ENCODE assay signal across 8 cellular contexts in genomic region chr7:12169981-12170820, GRCh38. TPM values are rescaled to one million over a fixed set of nuclear protein-coding genes. Genes with fewer than 3 reads are reported as not detected.
DNase-seq lines count a peak whose midpoint lies in the region; ATAC-seq and TF ChIP-seq lines count a peak whose summit lies in the region.
"Not testable (repeated sequence)": the region's sequence is repeated elsewhere in the genome, so short reads cannot be mapped to it uniquely, and the experiment has no call there.

No MANE protein-coding gene starts in this region.

- H3K27ac Mint-ChIP-seq in CD4-positive, alpha-beta T cell, result peak overlapping the region; percentile 85
- peak overlapping the region; percentile 77 for H3K27ac Mint-ChIP-seq in activated naive CD8-positive, alpha-beta T cell treated with anti-CD3 and anti-CD28 coated beads, Interleukin-2, amount 10 ng/mL, durations not matched to agents 7 days and 5 days

- peak; percentile 6 to 63 (median 35) for DNase-seq in CD4-positive, alpha-beta T cell
- DNase-seq in Jurkat, Clone E6-1 (ENCODE audit: low read depth, low spot score), result peak; percentile 28
- DNase-seq in SW480 (ENCODE audit: low spot score), result peak; percentile 39
- DNase-seq in activated CD4-positive, alpha-beta T cell treated with anti-CD3 and anti-CD28 coated beads, Interleukin-2, amount 50 U/mL, for 4 hours, result peak; percentile 8 to 11
- DNase-seq in activated T-helper 1 cell treated with Interleukin-2 at 50 U/mL for 16 hours (ENCODE audit: low read depth), result peak; percentile 12
- DNase-seq in activated naive CD8-positive, alpha-beta T cell treated with anti-CD3 and anti-CD28 coated beads, Interleukin-2, amount 10 ng/mL, durations not matched to agents 7 days and 5 days, result peak; percentile 71
- peak; percentile 72 for DNase-seq in lung (ENCODE audit: low spot score)
- DNase-seq in stimulated activated CD8-positive, alpha-beta memory T cell treated with anti-CD3 and anti-CD28 coated beads, Interleukin-15, amount 100 ng/mL, for 48 hours (ENCODE audit: low read depth in 2 of 2), result peak; percentile 4 to 15

- H3K4me3 Mint-ChIP-seq in CD4-positive, alpha-beta T cell, result peak overlapping the region; percentile 63
- peak overlapping the region; percentile 58 for H3K4me3 Mint-ChIP-seq in activated naive CD8-positive, alpha-beta T cell treated with anti-CD3 and anti-CD28 coated beads, Interleukin-2, amount 10 ng/mL, durations not matched to agents 7 days and 5 days

- H3K4me1 ChIP-seq in lung (ENCODE audit: control insufficient read depth in 2 of 2, insufficient read depth in 2 of 2, low read length in 2 of 2), result not testable (repeated sequence)

- H3K4me1 Mint-ChIP-seq in CD4-positive, alpha-beta T cell (ENCODE audit: low read depth), result peaks cover 30% of the 10 kb centered on the region
- peaks cover 19% of the 10 kb centered on the region for H3K4me1 Mint-ChIP-seq in activated naive CD8-positive, alpha-beta T cell treated with anti-CD3 and anti-CD28 coated beads, Interleukin-2, amount 10 ng/mL, durations not matched to agents 7 days and 5 days

- ATAC-seq in CD4-positive, alpha-beta T cell (ENCODE audit: poor library complexity), result peak; percentile 81
- peak; percentile 88 for ATAC-seq in activated naive CD8-positive, alpha-beta T cell treated with anti-CD3 and anti-CD28 coated beads, Interleukin-2, amount 10 ng/mL, durations not matched to agents 7 days and 5 days (ENCODE audit: low read depth)
- peak; percentile 79 for ATAC-seq in lung (ENCODE audit: insufficient read depth, low FRiP score)

- not testable (repeated sequence) for H3K27me3 Mint-ChIP-seq in CD4-positive, alpha-beta T cell; activated naive CD8-positive, alpha-beta T cell treated with anti-CD3 and anti-CD28 coated beads, Interleukin-2, amount 10 ng/mL, durations not matched to agents 7 days and 5 days

- POLR2A ChIA-PET in CD4-positive, alpha-beta T cell (lab: Charles Lee), result interaction anchor here (1.0 to 2.2 kb wide), 4 partner anchors 9 to 86 kb away, joined by 3 to 27 read pairs (median 4); partner anchors contain the start of gene TMEM106B
- POLR2A ChIA-PET in activated naive CD8-positive, alpha-beta T cell treated with anti-CD3 and anti-CD28 coated beads, Interleukin-2, amount 10 ng/mL, durations not matched to agents 7 days and 5 days (lab: Charles Lee), result interaction anchor here (1.5 kb wide), 1 partner anchor 40 kb away, joined by 9 read pairs; the partner anchor contains the start of gene TMEM106B

- H3K36me3 Mint-ChIP-seq in CD4-positive, alpha-beta T cell (ENCODE audit: low read depth), result peaks cover 51% of the 10 kb centered on the region
- H3K36me3 Mint-ChIP-seq in activated naive CD8-positive, alpha-beta T cell treated with anti-CD3 and anti-CD28 coated beads, Interleukin-2, amount 10 ng/mL, durations not matched to agents 7 days and 5 days, result peaks cover 43% of the 10 kb centered on the region

- TF ChIP-seq CTCF in CD4-positive, alpha-beta T cell (IDR thresholded peaks at IDR 0.05); lung (IDR thresholded peaks at IDR 0.05; ENCODE audit: control extremely low read depth, extremely low read depth): not testable (repeated sequence)

- H3K9me3 ChIP-seq in CD4-positive, alpha-beta T cell (ENCODE audit: control insufficient read depth, low read length), result peaks cover 13% of the 10 kb centered on the region
- not testable (repeated sequence) for H3K9me3 ChIP-seq in lung (ENCODE audit: control insufficient read depth in 2 of 2, insufficient read depth in 1 of 2, low read length in 1 of 2)

- intact Hi-C loops in CD4-positive, alpha-beta T cell (cut with DNase I, micrococcal nuclease), result loop anchor here in 1 of 2 experiments (2.0 kb wide), 1 partner anchor 41 kb away; the partner anchor contains the start of gene TMEM106B

- not testable (repeated sequence) for H3K36me3 ChIP-seq in lung (ENCODE audit: control insufficient read depth in 2 of 2, insufficient read depth in 2 of 2, low read length in 2 of 2)

- not testable (repeated sequence) for H3K27me3 ChIP-seq in CD4-positive, alpha-beta T cell (ENCODE audit: control insufficient read depth, insufficient read depth, low read length); lung (ENCODE audit: control insufficient read depth, insufficient read depth)

- H3K4me3 ChIP-seq in Jurkat, Clone E6-1 (ENCODE audit: low read length); lung: not testable (repeated sequence)

- WGBS in lung, 2 donors, result 63 to 71% methylated on average over 6 of the region's 6 CpGs

- H3K27ac ChIP-seq in CD4-positive, alpha-beta T cell (ENCODE audit: low read depth, low read length), result peak overlapping the region; percentile 25
- H3K27ac ChIP-seq in lung (ENCODE audit: low read depth in 1 of 2, low read length in 1 of 2), result not testable (repeated sequence)

- CTCF ChIA-PET in CD4-positive, alpha-beta T cell (lab: Charles Lee), result not testable (repeated sequence)

- H3K9me3 Mint-ChIP-seq in CD4-positive, alpha-beta T cell, result peaks cover 27% of the 10 kb centered on the region
- peaks cover 28% of the 10 kb centered on the region for H3K9me3 Mint-ChIP-seq in activated naive CD8-positive, alpha-beta T cell treated with anti-CD3 and anti-CD28 coated beads, Interleukin-2, amount 10 ng/mL, durations not matched to agents 7 days and 5 days

RNA-seq across cellular contexts. Expression of gene TMEM106B, which starts 40.9 kb away (rescaled TPM):
- 10 to 100 TPM; 16.9 to 17.5 TPM for total RNA-seq in CD4-positive, alpha-beta T cell
- 23.8 TPM for polyA plus RNA-seq in Jurkat, Clone E6-1 (2012; ENCODE audit: insufficient read depth, insufficient read length)
- 10 to 100 TPM; 45.7 to 48.8 TPM for total RNA-seq in activated naive CD8-positive, alpha-beta T cell treated with anti-CD3 and anti-CD28 coated beads, Interleukin-2, amount 10 ng/mL, durations not matched to agents 7 days and 5 days
- 100 to 1,000 TPM in 1 of 2 donors, 10 to 100 TPM in 1; 33.3 to 100 TPM for total RNA-seq in lung
- 10 to 100 TPM; 11.8 to 16.4 TPM for polyA plus RNA-seq in lung

Comparison
In these comparisons a context has a peak if more than half of its experiments do, and no peak if none do; other contexts are left out.
1. DNase-seq: peak in every context shown above with its lines; median percentile 72 in lung; 71 in activated naive CD8-positive, alpha-beta T cell treated with anti-CD3 and anti-CD28 coated beads, Interleukin-2, amount 10 ng/mL, durations not matched to agents 7 days and 5 days; 39 in SW480; 35 in CD4-positive, alpha-beta T cell; 28 in Jurkat, Clone E6-1; 12 in activated T-helper 1 cell treated with Interleukin-2 at 50 U/mL for 16 hours; 10 in activated CD4-positive, alpha-beta T cell treated with anti-CD3 and anti-CD28 coated beads, Interleukin-2, amount 50 U/mL, for 4 hours; 10 in stimulated activated CD8-positive, alpha-beta memory T cell treated with anti-CD3 and anti-CD28 coated beads, Interleukin-15, amount 100 ng/mL, for 48 hours.